ENCODE assay signal across 8 cellular contexts in the genomic region with DNA sequence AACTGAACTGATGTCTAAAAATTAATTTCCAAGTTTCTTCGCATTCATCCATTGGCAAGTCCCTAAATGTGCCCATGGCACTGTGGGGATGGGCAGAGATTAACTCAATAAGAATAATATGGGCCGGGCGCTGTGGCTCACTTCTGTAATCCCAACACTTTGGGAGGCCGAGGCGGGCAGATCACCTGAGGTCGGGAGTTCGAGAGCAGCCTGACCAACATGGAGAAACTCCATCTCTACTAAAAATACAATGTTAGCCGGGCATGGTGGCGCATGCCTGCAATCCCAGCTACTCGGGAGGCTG. TPM values are rescaled to one million over a fixed set of nuclear protein-coding genes. Genes with fewer than 3 reads are reported as not detected.
A peak's percentile ranks its signal among the peaks of the same experiment; 100 is the strongest.
DNase-seq lines count a peak whose midpoint lies in the region; ATAC-seq, FAIRE-seq and TF ChIP-seq lines count a peak whose summit lies in the region.
"Not testable (repeated sequence)": the region's sequence is repeated elsewhere in the genome, so short reads cannot be mapped to it uniquely, and the experiment has no call there.

No MANE protein-coding gene starts in this region.

- H3K27me3 ChIP-seq in bronchial epithelial cell (ENCODE audit: control insufficient read depth, insufficient read depth, low read length); cardiac muscle cell; mucosa of stomach (ENCODE audit: control insufficient read depth, insufficient read depth, low read length); gastrocnemius medialis; vagina: not testable (repeated sequence)

- CTCF ChIA-PET in OCI-LY7 (lab: Charles Lee; ENCODE audit: unreplicated experiment) = not testable (repeated sequence)
- CTCF ChIA-PET in activated CD8-positive, alpha-beta memory T cell treated with anti-CD3 and anti-CD28 coated beads, Interleukin-2, amount 10 ng/mL, durations not matched to agents 7 days and 5 days (lab: Charles Lee) = interaction anchor here (1.0 to 2.5 kb wide), 2 partner anchors 19 to 43 kb away, joined by 3 to 21 read pairs; no protein-coding TSS in a partner anchor

- not testable (repeated sequence) for FAIRE-seq in bronchial epithelial cell (lab: Jason Lieb, UNC)

- H3K27me3 Mint-ChIP-seq in activated CD8-positive, alpha-beta memory T cell treated with anti-CD3 and anti-CD28 coated beads, Interleukin-2, amount 10 ng/mL, durations not matched to agents 7 days and 5 days = not testable (repeated sequence)

- not testable (repeated sequence) for H3K9me3 Mint-ChIP-seq in activated CD8-positive, alpha-beta memory T cell treated with anti-CD3 and anti-CD28 coated beads, Interleukin-2, amount 10 ng/mL, durations not matched to agents 7 days and 5 days (ENCODE audit: low read depth)

- BruUV-seq in OCI-LY7 (replicated peaks; lab: Mats Ljungman, UMichigan) = not testable (repeated sequence)

- not testable (repeated sequence) for H4K20me1 ChIP-seq in OCI-LY7 (ENCODE audit: insufficient read depth, low read length)

- in situ Hi-C loops in gastrocnemius medialis (cut with MboI; ENCODE audit: low sequenced_read_pairs in 4 of 4) = not testable (repeated sequence)

- peaks cover 32% of the 10 kb centered on the region for H3K4me1 ChIP-seq in OCI-LY7 (ENCODE audit: insufficient read depth, low read length, poor library complexity, severe bottlenecking)
- H3K4me1 ChIP-seq in cardiac muscle cell (ENCODE audit: low read depth) = not testable (repeated sequence)
- H3K4me1 ChIP-seq in mucosa of stomach (ENCODE audit: control insufficient read depth, insufficient read depth, low read length) = peaks cover 11% of the 10 kb centered on the region
- H3K4me1 ChIP-seq in gastrocnemius medialis = peaks cover 30 to 31% of the 10 kb centered on the region in 2 donors
- H3K4me1 ChIP-seq in vagina = peaks cover 28% of the 10 kb centered on the region

- peak overlapping the region; percentile 96 for H3K27ac ChIP-seq in OCI-LY7 (ENCODE audit: low read depth, low read length, poor library complexity, severe bottlenecking)
- not testable (repeated sequence) for H3K27ac ChIP-seq in cardiac muscle cell
- peak overlapping the region; percentile 85 to 96 (median 92) for H3K27ac ChIP-seq in gastrocnemius medialis
- peak overlapping the region; percentile 87 for H3K27ac ChIP-seq in vagina

- peak overlapping the region; percentile 87 for H3K4me3 Mint-ChIP-seq in activated CD8-positive, alpha-beta memory T cell treated with anti-CD3 and anti-CD28 coated beads, Interleukin-2, amount 10 ng/mL, durations not matched to agents 7 days and 5 days

- POLR2A ChIA-PET in OCI-LY7 (lab: Charles Lee) = interaction anchor here (0.6 kb wide), 1 partner anchor 87 kb away, joined by 5 read pairs; no protein-coding TSS in a partner anchor

- peak overlapping the region; percentile 91 for H3K4me2 ChIP-seq in OCI-LY7 (ENCODE audit: low read length)

- intact Hi-C loops in OCI-LY7 (cut with micrococcal nuclease; ENCODE audit: unreplicated experiment) (loop anchor here (10.0 kb wide), 1 partner anchor 439 kb away; a partner anchor contains a TSS), gastrocnemius medialis (cut with DNase I; ENCODE audit: low total_unique reads) (loop anchor here (2.0 kb wide), 1 partner anchor 75 kb away; a partner anchor contains a TSS)
- intact Hi-C loops in vagina (cut with DNase I) = not testable (repeated sequence)

- H3K4me1 Mint-ChIP-seq in activated CD8-positive, alpha-beta memory T cell treated with anti-CD3 and anti-CD28 coated beads, Interleukin-2, amount 10 ng/mL, durations not matched to agents 7 days and 5 days = peaks cover 47% of the 10 kb centered on the region

- DNase-seq in OCI-LY7 (ENCODE audit: low spot score); activated CD8-positive, alpha-beta memory T cell treated with anti-CD3 and anti-CD28 coated beads, Interleukin-2, amount 10 ng/mL, durations not matched to agents 7 days and 5 days; bronchial epithelial cell (ENCODE audit: low read depth); cardiac muscle cell (ENCODE audit: low read depth in 1 of 2, low spot score in 1 of 2); gastrocnemius medialis; vagina (ENCODE audit: extremely low spot score in 2 of 2): not testable (repeated sequence)

- not testable (repeated sequence) for TF ChIP-seq CTCF in OCI-LY7 (conservative IDR thresholded peaks at IDR 0.05; ENCODE audit: low read length); bronchial epithelial cell (IDR thresholded peaks at IDR 0.05; ENCODE audit: insufficient read depth, low read length, severe bottlenecking); cardiac muscle cell (IDR thresholded peaks at IDR 0.05; ENCODE audit: low read depth, low read length); gastrocnemius medialis (IDR thresholded peaks at IDR 0.05 in 4 of 5, conservative IDR thresholded peaks at IDR 0.05 in 1 of 5); vagina (IDR thresholded peaks at IDR 0.05)

- ATAC-seq in activated CD8-positive, alpha-beta memory T cell treated with anti-CD3 and anti-CD28 coated beads, Interleukin-2, amount 10 ng/mL, durations not matched to agents 7 days and 5 days; gastrocnemius medialis: not testable (repeated sequence)

- not testable (repeated sequence) for H3K36me3 Mint-ChIP-seq in activated CD8-positive, alpha-beta memory T cell treated with anti-CD3 and anti-CD28 coated beads, Interleukin-2, amount 10 ng/mL, durations not matched to agents 7 days and 5 days

- H3K9ac ChIP-seq in mucosa of stomach (ENCODE audit: low read length) = not testable (repeated sequence)

- H3K36me3 ChIP-seq in OCI-LY7 (ENCODE audit: insufficient read depth, low read length) = peaks cover 12% of the 10 kb centered on the region; the same call in 1 of the 2 replicates
- not testable (repeated sequence) for H3K36me3 ChIP-seq in bronchial epithelial cell (ENCODE audit: control insufficient read depth, insufficient read depth, low read length); cardiac muscle cell; mucosa of stomach (ENCODE audit: control insufficient read depth, insufficient read depth, low read length); gastrocnemius medialis; vagina

- not testable (repeated sequence) for H3K9me3 ChIP-seq in OCI-LY7 (ENCODE audit: low read length); cardiac muscle cell (ENCODE audit: low read depth); mucosa of stomach (ENCODE audit: control insufficient read depth, low read length); gastrocnemius medialis; vagina

- peak overlapping the region; percentile 85 for H3K27ac Mint-ChIP-seq in activated CD8-positive, alpha-beta memory T cell treated with anti-CD3 and anti-CD28 coated beads, Interleukin-2, amount 10 ng/mL, durations not matched to agents 7 days and 5 days

- not testable (repeated sequence) for TF ChIP-seq POLR2A in gastrocnemius medialis (IDR thresholded peaks at IDR 0.05); vagina (IDR thresholded peaks at IDR 0.05)

- peak overlapping the region; percentile 22; the same call in 1 of the 2 replicates for H2AFZ ChIP-seq in OCI-LY7 (ENCODE audit: low read length)

- peaks cover 58% of the 10 kb centered on the region for H3K79me2 ChIP-seq in OCI-LY7 (ENCODE audit: insufficient read depth, low read depth, low read length)

- H3K4me3 ChIP-seq in GM08714 (ENCODE audit: low read length) (peak overlapping the region; percentile 92; the same call in 1 of the 2 replicates), OCI-LY7 (ENCODE audit: low read depth, low read length, poor library complexity, severe bottlenecking) (peak overlapping the region; percentile 85), bronchial epithelial cell (ENCODE audit: low read depth, low read length) (peak overlapping the region; percentile 88), cardiac muscle cell (peak overlapping the region; percentile 80), mucosa of stomach (ENCODE audit: low read length) (peak overlapping the region; percentile 2), gastrocnemius medialis (peak overlapping the region; percentile 77 to 100 (median 84)), vagina (peak overlapping the region; percentile 91 to 98)

- not testable (repeated sequence) for H3K9me2 ChIP-seq in OCI-LY7 (ENCODE audit: insufficient read depth, low read length)

RNA-seq across cellular contexts. Expression of a gene that starts 0.5 kb away (rescaled TPM):
- 11.9 and 14.6 TPM in 2 replicates for total RNA-seq in OCI-LY7 (2014; rRNA removed; shearing (Covaris generic))
- total RNA-seq in OCI-LY7 (2022) (23.8 and 24.3 TPM in 2 replicates), bronchial epithelial cell (8.7 and 14.2 TPM in 2 replicates), cardiac muscle cell (29.2 and 32.1 TPM in 2 replicates), gastrocnemius medialis (10 to 100 TPM in 3 of 4 donors, 1 to 10 TPM in 1; 8.1 to 17.8 (median 15.8) TPM), vagina (21.6 TPM)
- 10 to 100 TPM; 24.4 to 27.5 TPM for total RNA-seq in activated CD8-positive, alpha-beta memory T cell treated with anti-CD3 and anti-CD28 coated beads, Interleukin-2, amount 10 ng/mL, durations not matched to agents 7 days and 5 days
- polyA plus RNA-seq in cardiac muscle cell = 25.0 and 25.7 TPM in 2 replicates

RNA-seq across cellular contexts. Expression of a gene that starts 1.9 kb away (rescaled TPM):
- total RNA-seq in OCI-LY7 (2014; rRNA removed; shearing (Covaris generic)) = 58.4 and 64.6 TPM in 2 replicates
- 70.9 and 79.0 TPM in 2 replicates for total RNA-seq in OCI-LY7 (2022)
- total RNA-seq in activated CD8-positive, alpha-beta memory T cell treated with anti-CD3 and anti-CD28 coated beads, Interleukin-2, amount 10 ng/mL, durations not matched to agents 7 days and 5 days = 10 to 100 TPM; 40.9 to 45.1 TPM
- 46.7 and 55.5 TPM in 2 replicates for total RNA-seq in bronchial epithelial cell
- total RNA-seq in cardiac muscle cell = 42.0 and 53.6 TPM in 2 replicates
- polyA plus RNA-seq in cardiac muscle cell = 47.5 and 69.4 TPM in 2 replicates
- total RNA-seq in gastrocnemius medialis = 10 to 100 TPM; 13.8 to 15.6 (median 14.5) TPM
- total RNA-seq in vagina = 16.2 TPM

RNA-seq across cellular contexts. Expression of a gene that starts 24.4 kb away (rescaled TPM):
- 0.66 TPM in 1 of 2 replicates, not detected in the other for total RNA-seq in OCI-LY7 (2014; rRNA removed; shearing (Covaris generic))
- 1.3 TPM in 1 of 2 replicates, not detected in the other for total RNA-seq in OCI-LY7 (2022)
- total RNA-seq in activated CD8-positive, alpha-beta memory T cell treated with anti-CD3 and anti-CD28 coated beads, Interleukin-2, amount 10 ng/mL, durations not matched to agents 7 days and 5 days = under 1 TPM in 1 of 2 experiments, not detected in 1; 0.73 TPM
- 0.26 TPM in 2 replicates for total RNA-seq in bronchial epithelial cell
- 2.3 and 3.1 TPM in 2 replicates for total RNA-seq in cardiac muscle cell
- 1.2 and 2.3 TPM in 2 replicates for polyA plus RNA-seq in cardiac muscle cell
- under 1 TPM in 1 of 4 donors, not detected in 3; 0.46 TPM for total RNA-seq in gastrocnemius medialis
- not detected for total RNA-seq in vagina

RNA-seq across cellular contexts. Expression of a gene that starts 44.0 kb away (rescaled TPM):
- 13.6 and 18.8 TPM in 2 replicates for total RNA-seq in OCI-LY7 (2014; rRNA removed; shearing (Covaris generic))
- total RNA-seq in OCI-LY7 (2022) (18.4 and 18.8 TPM in 2 replicates), bronchial epithelial cell (8.4 and 9.7 TPM in 2 replicates), cardiac muscle cell (13.4 and 16.0 TPM in 2 replicates), gastrocnemius medialis (1 to 10 TPM in 3 of 4 donors, under 1 TPM in 1; 0.42 to 3.8 (median 2.9) TPM), vagina (1.2 TPM)
- 10 to 100 TPM; 14.8 to 18.6 TPM for total RNA-seq in activated CD8-positive, alpha-beta memory T cell treated with anti-CD3 and anti-CD28 coated beads, Interleukin-2, amount 10 ng/mL, durations not matched to agents 7 days and 5 days
- 30.6 and 46.3 TPM in 2 replicates for polyA plus RNA-seq in cardiac muscle cell

Comparison
In these comparisons a context has a peak if more than half of its experiments do, and no peak if none do; other contexts are left out.
1. H3K4me3 ChIP-seq: peak in every context shown above with its lines; median percentile 94 in vagina; 92 in GM08714; 88 in bronchial epithelial cell; 85 in OCI-LY7; 84 in gastrocnemius medialis; 80 in cardiac muscle cell; 2 in mucosa of stomach.